8 cellular contexts compared by ENCODE assay signal in the genomic region with DNA sequence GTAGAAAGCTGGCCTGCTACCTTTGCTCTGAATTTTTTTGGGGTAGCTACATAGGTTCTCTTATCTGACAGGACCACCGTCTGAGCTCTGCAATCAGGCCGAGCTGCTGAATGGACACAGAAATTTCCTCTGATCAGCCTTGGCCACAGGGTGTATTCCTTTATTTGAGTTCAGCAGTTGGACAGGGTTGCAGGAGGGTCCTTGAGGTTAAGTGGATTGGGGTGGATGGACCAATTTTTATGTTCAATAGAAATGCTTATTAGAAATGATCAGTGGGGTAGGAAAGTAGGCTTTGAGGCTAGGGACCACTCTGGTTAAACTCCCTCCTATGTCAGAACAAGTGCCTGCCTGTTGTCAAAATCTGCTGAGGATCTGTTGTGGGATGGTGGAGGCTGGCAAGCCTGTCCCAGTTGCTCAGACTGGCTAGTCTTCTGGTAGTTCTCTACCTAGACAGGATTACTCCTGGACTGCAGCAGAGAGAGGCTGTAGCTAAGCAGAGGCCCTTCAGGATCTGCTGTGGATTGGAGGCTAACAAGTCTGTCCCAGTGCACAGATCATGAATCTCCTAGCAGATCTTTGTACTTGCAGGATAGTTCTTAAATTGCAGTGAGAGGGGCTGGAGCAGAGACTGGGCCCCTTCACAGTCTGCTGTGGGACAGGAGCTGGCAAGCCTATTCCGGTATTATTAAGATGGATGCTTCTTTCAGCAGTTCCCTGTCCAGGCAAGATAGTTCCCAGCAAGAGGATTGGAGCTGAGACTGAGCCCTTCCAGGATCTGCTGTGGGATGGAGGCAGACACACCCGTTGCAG.
"Had no signal": no experiment of that assay in that cellular context is flagged by ENCODE, and none has a peak within 500 bp of the region (broad histone marks: within the 10 kb centered on the region; RNA-seq: fewer than 3 reads in every experiment).

No MANE protein-coding gene starts in this region.

- H3K27ac ChIP-seq: parathyroid adenoma had no signal

- H3K79me2 ChIP-seq: parathyroid adenoma had no signal

- H3K9ac ChIP-seq: parathyroid adenoma had no signal

- H3K4me3 Mint-ChIP-seq: T-helper 2 cell treated with Interferon-gamma antibody and Interleukin-4, amounts not matched to agents 5 μg/mL and 100 μg/mL, for 36 hours; type B pancreatic cell had no signal

- H3K27ac Mint-ChIP-seq: activated naive CD4-positive, alpha-beta T cell treated with anti-CD3 and anti-CD28 coated beads, Interleukin-2, amount 50 U/mL, for 72 hours; T-helper 2 cell treated with Interferon-gamma antibody and Interleukin-4, amounts not matched to agents 5 μg/mL and 100 μg/mL, for 36 hours; type B pancreatic cell had no signal

- ATAC-seq: activated CD4-positive, CD25-positive, alpha-beta regulatory T cell treated with anti-CD3 and anti-CD28 coated beads, Interleukin-2, amount 50 U/mL, for 24 hours; left lobe of liver had no signal

- H3K27me3 Mint-ChIP-seq: type B pancreatic cell had no signal

- H2AFZ ChIP-seq: parathyroid adenoma had no signal

- H3K4me1 ChIP-seq: parathyroid adenoma had no signal

- DNase-seq: activated CD4-positive, alpha-beta T cell treated with anti-CD3 and anti-CD28 coated beads, Interleukin-2, amount 50 U/mL, for 4 hours; activated T-cell treated with anti-CD3 and anti-CD28 coated beads, Interleukin-2, amount 50 U/mL, for 1 hour had no signal
